In the genomic region with DNA sequence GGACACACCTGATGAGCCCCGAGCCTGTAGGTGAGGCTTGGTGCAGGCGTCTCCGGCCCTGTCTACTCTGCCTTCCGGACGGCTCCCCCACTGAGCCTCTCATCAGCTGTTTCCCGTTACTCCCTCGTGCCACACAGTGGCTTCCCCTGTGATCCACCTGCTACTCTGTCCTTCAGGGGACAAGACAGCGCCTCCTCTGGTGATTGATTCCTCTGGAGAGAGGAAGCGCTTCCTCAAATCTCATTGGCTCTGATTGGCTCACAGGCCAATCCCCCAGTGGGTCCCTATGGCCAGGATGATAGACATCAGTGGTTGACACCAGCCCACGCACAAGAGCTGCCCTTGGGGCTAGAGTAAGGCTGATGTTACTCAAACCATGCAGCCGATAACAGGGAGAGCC, we compare ENCODE assay signal across 1 cellular context.
TF ChIP-seq lines count a peak whose summit lies in the region.

No MANE protein-coding gene starts in this region.

TF ChIP-seq in K562, 482 proteins besides CTCF, POLR2A, EP300 and RAD21 (continued from another document):
- TF ChIP-seq DLX4 (CRISPR knock-in tag; IDR thresholded peaks at IDR 0.05) (no peak), PRDM10 (IDR thresholded peaks at IDR 0.05; ENCODE audit: partially characterized antibody) (peak; percentile 22), ZNF561 (CRISPR knock-in tag; conservative IDR thresholded peaks at IDR 0.05) (no peak), ETV1 (tag; conservative IDR thresholded peaks at IDR 0.05; ENCODE audit: low read depth) (peak; percentile 53; the same call in 1 of the 2 replicates), CHAMP1 (IDR thresholded peaks at IDR 0.05) (0 out of 2 replicates have a peak, but pooled peaks have one; percentile 21), E2F3 (CRISPR knock-in tag; IDR thresholded peaks at IDR 0.05) (no peak), MECOM (CRISPR knock-in tag; IDR thresholded peaks at IDR 0.05) (peak; percentile 66; the same call in 1 of the 2 replicates), ASH1L (IDR thresholded peaks at IDR 0.05; ENCODE audit: borderline replicate concordance, low read depth, partially characterized antibody) (no peak), L3MBTL2 (IDR thresholded peaks at IDR 0.05) (peak; percentile 84), FOXK2 (conservative IDR thresholded peaks at IDR 0.05 in 1 of 2, IDR thresholded peaks at IDR 0.05 in 1 of 2; ENCODE audit: low read depth in 2 of 2) (0 out of 4 replicates have a peak, but pooled peaks of 1 of the 2 experiments have one; percentile 35), PRPF4 (IDR thresholded peaks at IDR 0.05; ENCODE audit: insufficient read depth, low read depth, low read length, poor library complexity, severe bottlenecking) (no peak), ZNF740 (CRISPR knock-in tag; IDR thresholded peaks at IDR 0.05) (peak; percentile 86), ZNF740 (tag; IDR thresholded peaks at IDR 0.05) (no peak), HOXB6 (CRISPR knock-in tag; IDR thresholded peaks at IDR 0.05; ENCODE audit: borderline replicate concordance) (no peak), ELF1 (tag; IDR thresholded peaks at IDR 0.05) (no peak), PTBP1 (IDR thresholded peaks at IDR 0.05; ENCODE audit: low read depth, low read length) (no peak), XRCC5 (IDR thresholded peaks at IDR 0.05; ENCODE audit: low read depth, low read length) (no peak), ATF1 (CRISPR knock-in tag; IDR thresholded peaks at IDR 0.05) (no peak), ATF1 (tag; IDR thresholded peaks at IDR 0.05) (0 out of 2 replicates have a peak, but pooled peaks have one; percentile 11), USF2 (CRISPR knock-in tag; IDR thresholded peaks at IDR 0.05) (no peak), JUNB (CRISPR knock-in tag; conservative IDR thresholded peaks at IDR 0.05) (no peak), MEIS2 (IDR thresholded peaks at IDR 0.05; ENCODE audit: partially characterized antibody) (peak; percentile 69), NRF1 (conservative IDR thresholded peaks at IDR 0.05 in 1 of 2, IDR thresholded peaks at IDR 0.05 in 1 of 2) (peak; percentile 19 to 29; a peak in 1 of 4 replicates), HDAC1 (IDR thresholded peaks at IDR 0.05) (0 out of 4 replicates have a peak, but pooled peaks of 1 of the 2 experiments have one; percentile 12), GABPA (tag; conservative IDR thresholded peaks at IDR 0.05; ENCODE audit: low read depth) (0 out of 2 replicates have a peak, but pooled peaks have one; percentile 33)
- TF ChIP-seq, protein P1, sequence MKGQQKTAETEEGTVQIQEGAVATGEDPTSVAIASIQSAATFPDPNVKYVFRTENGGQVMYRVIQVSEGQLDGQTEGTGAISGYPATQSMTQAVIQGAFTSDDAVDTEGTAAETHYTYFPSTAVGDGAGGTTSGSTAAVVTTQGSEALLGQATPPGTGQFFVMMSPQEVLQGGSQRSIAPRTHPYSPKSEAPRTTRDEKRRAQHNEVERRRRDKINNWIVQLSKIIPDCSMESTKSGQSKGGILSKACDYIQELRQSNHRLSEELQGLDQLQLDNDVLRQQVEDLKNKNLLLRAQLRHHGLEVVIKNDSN (CRISPR knock-in tag; IDR thresholded peaks at IDR 0.05): 0 out of 2 replicates have a peak, but pooled peaks have one; percentile 16
